9 cellular contexts compared by ENCODE assay signal in the genomic region with DNA sequence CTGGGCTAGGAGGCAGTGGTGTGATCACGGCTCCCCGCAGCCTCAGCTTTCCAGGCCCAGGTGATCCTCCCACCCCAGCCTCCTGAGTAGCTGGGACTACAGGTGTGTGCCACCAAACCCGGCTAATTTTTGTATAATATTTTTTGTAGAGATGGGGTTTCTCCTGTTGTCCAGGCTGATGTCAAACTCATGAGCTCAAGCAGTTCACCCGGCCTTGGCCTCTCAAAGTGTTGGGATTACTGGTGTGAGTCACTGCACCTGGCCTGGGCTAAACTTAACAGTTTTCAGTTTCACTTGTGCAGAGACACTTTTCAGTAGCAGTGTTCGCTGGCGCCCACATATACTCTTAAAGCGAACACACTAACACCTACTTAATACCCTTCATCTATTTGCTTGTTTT.
A peak's percentile ranks its signal among the peaks of the same experiment; 100 is the strongest.
DNase-seq lines count a peak whose midpoint lies in the region; ATAC-seq, FAIRE-seq and TF ChIP-seq lines count a peak whose summit lies in the region.
"Had no signal": no experiment of that assay in that cellular context is flagged by ENCODE, and none has a peak within 500 bp of the region (broad histone marks: within the 10 kb centered on the region; RNA-seq: fewer than 3 reads in every experiment).

No MANE protein-coding gene starts in this region.

- H3K27ac ChIP-seq in KMS-11 = peak overlapping the region; percentile 84
- H3K27ac ChIP-seq in trophoblast cell (ENCODE audit: low read depth, low read length) = no peak overlapping the region
- H3K27ac ChIP-seq in foreskin keratinocyte = no peak overlapping the region
- H3K27ac ChIP-seq: neural progenitor cell had no signal

- no peak overlapping the region for H3K4ac ChIP-seq in trophoblast cell (ENCODE audit: low read depth, low read length)

- H2AFZ ChIP-seq in KMS-11 (ENCODE audit: low read depth) (peak overlapping the region; percentile 32; the same call in 1 of the 2 replicates), trophoblast cell (ENCODE audit: insufficient read depth, low read length, poor library complexity) (no peak overlapping the region)
- H2AFZ ChIP-seq: neural progenitor cell had no signal

- H3K9me3 ChIP-seq in trophoblast cell (ENCODE audit: insufficient read depth, low read depth, low read length) = no peaks in the 10 kb centered on the region

- H3K4me1 ChIP-seq in KMS-11 (ENCODE audit: low read depth, poor library complexity, severe bottlenecking) = peaks cover 50% of the 10 kb centered on the region
- no peaks in the 10 kb centered on the region for H3K4me1 ChIP-seq in trophoblast cell (ENCODE audit: control insufficient read depth in 1 of 2, insufficient read depth in 2 of 2, low read length in 2 of 2)
- H3K4me1 ChIP-seq in foreskin keratinocyte = no peaks in the 10 kb centered on the region

- H3K23ac ChIP-seq in trophoblast cell (ENCODE audit: low read length) = no peak overlapping the region

- H3K36me3 ChIP-seq in KMS-11 (ENCODE audit: insufficient read depth) (no peaks in the 10 kb centered on the region), trophoblast cell (ENCODE audit: control insufficient read depth in 1 of 2, insufficient read depth in 2 of 2, low read length in 2 of 2) (no peaks in the 10 kb centered on the region)
- H3K36me3 ChIP-seq: neural progenitor cell had no signal

- TF ChIP-seq POLR2A in GM12891 (IDR thresholded peaks at IDR 0.05; ENCODE audit: low read depth, low read length) = no peak

- H2BK120ac ChIP-seq in trophoblast cell (ENCODE audit: insufficient read depth, low read length, poor library complexity) = no peak overlapping the region

- H2BK5ac ChIP-seq in trophoblast cell (ENCODE audit: low read depth, low read length, poor library complexity) = no peak overlapping the region

- H4K20me1 ChIP-seq in KMS-11 (ENCODE audit: insufficient read depth) = no peaks in the 10 kb centered on the region

- no peak overlapping the region for H2AK5ac ChIP-seq in trophoblast cell (ENCODE audit: low read length)

- CTCF ChIA-PET in HEK293T (lab: Yijun Ruan, JAX) = interaction anchor here (0.5 to 0.9 kb wide), 2 partner anchors 14 to 371 kb away, joined by 3 read pairs; no protein-coding TSS in a partner anchor

- no peaks in the 10 kb centered on the region for H3K79me1 ChIP-seq in trophoblast cell (ENCODE audit: low read length)

- no peak overlapping the region for H4K8ac ChIP-seq in trophoblast cell (ENCODE audit: low read depth, low read length)

- ATAC-seq in GM19025 (IDR thresholded peaks at IDR 0.05; ENCODE audit: low read depth, unreplicated experiment) (peak; percentile 86), HG02623 (IDR thresholded peaks at IDR 0.05; ENCODE audit: unreplicated experiment) (peak; percentile 92), foreskin keratinocyte (no peak)
- ATAC-seq: HCT116 had no signal

- no peak for FAIRE-seq in GM12891 (lab: Jason Lieb, UNC)

- H3K9ac ChIP-seq in KMS-11 (peak overlapping the region; percentile 51; the same call in 1 of the 2 replicates), trophoblast cell (ENCODE audit: low read length) (no peak overlapping the region)
- H3K9ac ChIP-seq: neural progenitor cell had no signal

- H3K18ac ChIP-seq in trophoblast cell (ENCODE audit: low read length) = no peak overlapping the region

- DNase-seq in trophoblast cell = peak; percentile 41 to 62
- DNase-seq in foreskin keratinocyte = no peak
- no peak for DNase-seq in HEK293T (ENCODE audit: extremely low spot score)
- DNase-seq in GM12891 (ENCODE audit: insufficient read length, low spot score) = no peak

- WGBS in trophoblast cell (ENCODE audit: extremely low coverage, insufficient coverage, insufficient read length) = no CpG with 5 or more reads among the region's 7 CpGs

- H3K79me2 ChIP-seq in KMS-11 (ENCODE audit: insufficient read depth, low read depth) = no peaks in the 10 kb centered on the region
- no peaks in the 10 kb centered on the region for H3K79me2 ChIP-seq in trophoblast cell (ENCODE audit: control insufficient read depth, insufficient read depth, low read length, poor library complexity)

- POLR2A ChIA-PET in HEK293T (lab: Yijun Ruan, JAX) = no interaction called here

- no peak overlapping the region for H4K12ac ChIP-seq in trophoblast cell (ENCODE audit: low read depth, low read length)

- H2BK12ac ChIP-seq in trophoblast cell (ENCODE audit: low read length) = no peak overlapping the region

- H3K27me3 ChIP-seq in KMS-11 (ENCODE audit: insufficient read depth, low read depth) (no peaks in the 10 kb centered on the region), trophoblast cell (ENCODE audit: insufficient read depth, low read length) (no peaks in the 10 kb centered on the region), foreskin keratinocyte (no peaks in the 10 kb centered on the region)
- H3K27me3 ChIP-seq: neural progenitor cell had no signal

- H3K4me3 ChIP-seq in KMS-11 (IDR thresholded peaks at IDR 0.05; ENCODE audit: insufficient read depth, low read depth, low read length) (no peak overlapping the region), trophoblast cell (ENCODE audit: low read depth, low read length) (no peak overlapping the region)
- H3K4me3 ChIP-seq: neural progenitor cell had no signal

- H3K14ac ChIP-seq in trophoblast cell (ENCODE audit: low read length) = no peak overlapping the region

- H3K4me2 ChIP-seq in KMS-11 (peak overlapping the region; percentile 69), trophoblast cell (ENCODE audit: low read length) (no peak overlapping the region)
- H3K4me2 ChIP-seq: neural progenitor cell had no signal

- no peak overlapping the region for H4K91ac ChIP-seq in trophoblast cell (ENCODE audit: low read depth, low read length)

- TF ChIP-seq CTCF in KMS-11 (conservative IDR thresholded peaks at IDR 0.05; ENCODE audit: low read depth, low read length) = no peak
- no peak for TF ChIP-seq CTCF in foreskin keratinocyte (conservative IDR thresholded peaks at IDR 0.05)

TF ChIP-seq in HEK293T, 16 proteins besides CTCF, POLR2A, EP300 and RAD21:
- TF ChIP-seq BHLHE40 (IDR thresholded peaks at IDR 0.05; ENCODE audit: borderline replicate concordance) = no peak
- TF ChIP-seq HDGF (IDR thresholded peaks at IDR 0.05; ENCODE audit: borderline replicate concordance) = no peak
- no peak for TF ChIP-seq FOXM1 (IDR thresholded peaks at IDR 0.05; ENCODE audit: borderline replicate concordance)
- TF ChIP-seq ELF4 (IDR thresholded peaks at IDR 0.05) = no peak
- TF ChIP-seq L3MBTL2 (conservative IDR thresholded peaks at IDR 0.05) = no peak
- TF ChIP-seq NFRKB (IDR thresholded peaks at IDR 0.05) = no peak
- no peak for TF ChIP-seq ZNF384 (IDR thresholded peaks at IDR 0.05)
- no peak for TF ChIP-seq PKNOX1 (IDR thresholded peaks at IDR 0.05)
- TF ChIP-seq SP1 (IDR thresholded peaks at IDR 0.05) = no peak
- no peak for TF ChIP-seq FOXA1 (IDR thresholded peaks at IDR 0.05)
- TF ChIP-seq SUZ12 (IDR thresholded peaks at IDR 0.05) = no peak
- TF ChIP-seq LEF1 (IDR thresholded peaks at IDR 0.05; ENCODE audit: borderline replicate concordance) = no peak

TF ChIP-seq in GM12891, 5 proteins besides CTCF, POLR2A, EP300 and RAD21:
- TF ChIP-seq PAX5 (IDR thresholded peaks at IDR 0.05; ENCODE audit: insufficient read depth, low read length, severe bottlenecking) (no peak), POLR2AphosphoS5 (IDR thresholded peaks at IDR 0.05; ENCODE audit: low read depth, low read length) (no peak), TAF1 (IDR thresholded peaks at IDR 0.05; ENCODE audit: low read depth, low read length) (no peak)

Comparison
In these comparisons a context has a peak if more than half of its experiments do, and no peak if none do; other contexts are left out.
1. DNase-seq: peak in trophoblast cell (2 of 2); none in foreskin keratinocyte (0 of 2), HEK293T (single experiment) and GM12891 (single experiment).